ENCODE assay signal across 9 cellular contexts in genomic region chr6:133891814-133892443, GRCh38. TPM values are rescaled to one million over a fixed set of nuclear protein-coding genes. Genes with fewer than 3 reads are reported as not detected.
DNase-seq lines count a peak whose midpoint lies in the region; ATAC-seq and TF ChIP-seq lines count a peak whose summit lies in the region.
"Had no signal": no experiment of that assay in that cellular context is flagged by ENCODE, and none has a peak within 500 bp of the region (broad histone marks: within the 10 kb centered on the region; RNA-seq: fewer than 3 reads in every experiment).

No MANE protein-coding gene starts in this region.

- H3K4me3 ChIP-seq in H7 (ENCODE audit: insufficient read depth, low read depth, low read length) (peak overlapping the region; percentile 37), hepatocyte (peak overlapping the region; percentile 32), sigmoid colon (peak overlapping the region; percentile 38 to 52 (median 44))

- peaks cover 3% of the 10 kb centered on the region for H3K9me3 ChIP-seq in T-helper 17 cell (ENCODE audit: control insufficient read depth, low read length, poor library complexity, severe bottlenecking)
- H3K9me3 ChIP-seq in hepatocyte (ENCODE audit: low read depth) = no peaks in the 10 kb centered on the region
- H3K9me3 ChIP-seq in sigmoid colon = no peaks in the 10 kb centered on the region

- 3% methylated on average over 14 of the region's 14 CpGs for WGBS in hepatocyte (ENCODE audit: low lambda C conversion rate, missing lambda C conversion rate)
- 1 to 2% methylated on average over 14 of the region's 14 CpGs for WGBS in sigmoid colon, 2 donors

- peaks cover 92% of the 10 kb centered on the region for H3K27me3 Mint-ChIP-seq in T-helper 17 cell

- TF ChIP-seq EP300 in sigmoid colon (IDR thresholded peaks at IDR 0.05) = no peak

- intact Hi-C loops in sigmoid colon (cut with DNase I) = no loop called here

- H3K27ac ChIP-seq in hepatocyte = peak overlapping the region; percentile 76
- peak overlapping the region; percentile 75 to 93 (median 82) for H3K27ac ChIP-seq in sigmoid colon
- H3K27ac ChIP-seq in foreskin keratinocyte = no peak overlapping the region

- no peaks in the 10 kb centered on the region for H3K36me3 ChIP-seq in H7 (replicated peaks; ENCODE audit: control insufficient read depth, insufficient read depth, low read length)
- H3K36me3 ChIP-seq in hepatocyte (replicated peaks; ENCODE audit: insufficient read depth, low read depth) = no peaks in the 10 kb centered on the region
- H3K36me3 ChIP-seq in sigmoid colon = no peaks in the 10 kb centered on the region

- TF ChIP-seq CTCF in hepatocyte (IDR thresholded peaks at IDR 0.05; ENCODE audit: poor library complexity) (no peak), sigmoid colon (IDR thresholded peaks at IDR 0.05) (no peak), foreskin keratinocyte (conservative IDR thresholded peaks at IDR 0.05) (no peak)

- no peak for DNase-seq in H7
- no peak for DNase-seq in T-helper 17 cell
- DNase-seq in hepatocyte (ENCODE audit: low spot score) = no peak
- DNase-seq in sigmoid colon = no peak
- no peak for DNase-seq in foreskin keratinocyte
- DNase-seq in KBM-7 = no peak
- DNase-seq in activated CD8-positive, alpha-beta memory T cell treated with anti-CD3 and anti-CD28 coated beads, Interleukin-2, amount 50 U/mL, for 48 hours = no peak
- DNase-seq: NCI-H1092 had no signal

- H3K4me2 ChIP-seq in hepatocyte = peak overlapping the region; percentile 72

- peaks cover 32% of the 10 kb centered on the region for H3K4me1 Mint-ChIP-seq in T-helper 17 cell

- TF ChIP-seq POLR2A in sigmoid colon (IDR thresholded peaks at IDR 0.05) = no peak

- H3K9me2 ChIP-seq in hepatocyte (replicated peaks; ENCODE audit: insufficient read depth) = no peaks in the 10 kb centered on the region

- H3K79me2 ChIP-seq in hepatocyte = peaks cover 10% of the 10 kb centered on the region

- ATAC-seq in T-helper 17 cell (no peak), foreskin keratinocyte (no peak), GM18873 (IDR thresholded peaks at IDR 0.05; ENCODE audit: low FRiP score, unreplicated experiment) (no peak)

- peak overlapping the region; percentile 22 for H2AFZ ChIP-seq in hepatocyte

- H3K27ac Mint-ChIP-seq in T-helper 17 cell = no peak overlapping the region

- H3K4me1 ChIP-seq in hepatocyte (ENCODE audit: insufficient read depth) (peaks cover 32% of the 10 kb centered on the region), sigmoid colon (peaks cover 0 to 53% (median 34%) of the 10 kb centered on the region in 4 donors), foreskin keratinocyte (no peaks in the 10 kb centered on the region)

- in situ Hi-C loops in KBM-7 (cut with MboI; ENCODE audit: low pct_unique_long_range_greater_than_20kb, low sequenced_read_pairs) = no loop called here

- peak overlapping the region; percentile 89 for H3K4me3 Mint-ChIP-seq in T-helper 17 cell

- H3K36me3 Mint-ChIP-seq in T-helper 17 cell (ENCODE audit: low read depth) = peaks cover 8% of the 10 kb centered on the region

- H3K27me3 ChIP-seq in H7 (ENCODE audit: control insufficient read depth, insufficient read depth, low read length) (peaks cover 96% of the 10 kb centered on the region), hepatocyte (peaks cover 97% of the 10 kb centered on the region), sigmoid colon (peaks cover 45 to 93% (median 77%) of the 10 kb centered on the region in 3 donors), foreskin keratinocyte (peaks cover 100% of the 10 kb centered on the region)

- H4K20me1 ChIP-seq in hepatocyte (ENCODE audit: insufficient read depth, poor library complexity, severe bottlenecking) = no peaks in the 10 kb centered on the region

RNA-seq across cellular contexts. Expression of gene TCF21, which starts 3.0 kb away (rescaled TPM):
- 0.03 TPM in 1 of 2 replicates, not detected in the other for total RNA-seq in H7 (2014; rRNA removed; shearing (Covaris generic))
- total RNA-seq in T-helper 17 cell (not detected), hepatocyte (9.0 and 10.1 TPM in 2 replicates), sigmoid colon (10 to 100 TPM; 16.3 to 24.5 (median 21.3) TPM), foreskin keratinocyte (not detected in 2 replicates)
- polyA plus RNA-seq in hepatocyte (8.2 and 8.6 TPM in 2 replicates), sigmoid colon (10 to 100 TPM in 1 of 3 donors, 1 to 10 TPM in 2; 3.1 to 10.8 (median 6.0) TPM), foreskin keratinocyte (not detected in 2 replicates)
